ENCODE assay signal across 29 cellular contexts in genomic region chr22:44345872-44346271, GRCh38. TPM values are rescaled to one million over a fixed set of nuclear protein-coding genes. Genes with fewer than 3 reads are reported as not detected.
"Had no signal": no experiment of that assay in that cellular context is flagged by ENCODE, and none has a peak within 500 bp of the region (broad histone marks: within the 10 kb centered on the region; RNA-seq: fewer than 3 reads in every experiment).

No MANE protein-coding gene starts in this region.

- DNase-seq: natural killer cell; nucleus accumbens; ovary; posterior cingulate gyrus; psoas muscle; right lobe of liver; sigmoid colon; small intestine; stimulated activated CD4-positive, alpha-beta T cell treated with anti-CD3 and anti-CD28 coated beads, Interleukin-15, amount 100 ng/mL, for 24 hours; stimulated activated CD4-positive, alpha-beta T cell treated with anti-CD3 and anti-CD28 coated beads, Interleukin-2, amount 100 ng/mL, for 24 hours; stimulated activated CD4-positive, alpha-beta T cell treated with anti-CD3 and anti-CD28 coated beads, Interleukin-2, amount 100 ng/mL, for 48 hours; stimulated activated CD4-positive, alpha-beta T cell treated with anti-CD3 and anti-CD28 coated beads, Interleukin-4, amount 100 ng/mL, for 24 hours; stimulated activated naive B cell treated with anti-CD40 and anti-IgM and Interleukin-4, amounts not matched to agents 10 μg/mL and 1 μg/mL and 100 μg/mL, for 72 hours; stimulated activated naive CD4-positive, alpha-beta T cell treated with Interleukin-2 at 50 U/mL for 16 hours; stomach; thyroid gland; trophoblast cell; upper lobe of left lung had no signal

- H3K36me3 Mint-ChIP-seq: natural killer cell; neural progenitor cell; stimulated activated effector memory CD8-positive, alpha-beta T cell treated with anti-CD3 and anti-CD28 coated beads, Interleukin-12 subunit alpha, Interleukin-12 subunit beta, amount 100 ng/mL, for 72 hours; stimulated activated naive B cell treated with anti-CD40 and anti-IgM and Interleukin-4, amounts not matched to agents 10 μg/mL and 1 μg/mL and 100 μg/mL, for 72 hours had no signal

- H3K9me3 Mint-ChIP-seq: natural killer cell; nephron; neural progenitor cell; stimulated activated effector memory CD8-positive, alpha-beta T cell treated with anti-CD3 and anti-CD28 coated beads, Interleukin-12 subunit alpha, Interleukin-12 subunit beta, amount 100 ng/mL, for 72 hours; stimulated activated naive B cell treated with anti-CD40 and anti-IgM and Interleukin-4, amounts not matched to agents 10 μg/mL and 1 μg/mL and 100 μg/mL, for 72 hours; stimulated activated naive CD8-positive, alpha-beta T cell treated with anti-CD3 and anti-CD28 coated beads, Interleukin-15, Interleukin-2, amounts not matched to agents 100 ng/mL and 50 ng/mL, for 24 hours had no signal

- H3K4me3 Mint-ChIP-seq: natural killer cell; nephron; neural progenitor cell; stimulated activated effector memory CD8-positive, alpha-beta T cell treated with anti-CD3 and anti-CD28 coated beads, Interleukin-12 subunit alpha, Interleukin-12 subunit beta, amount 100 ng/mL, for 72 hours; stimulated activated naive B cell treated with anti-CD40 and anti-IgM and Interleukin-4, amounts not matched to agents 10 μg/mL and 1 μg/mL and 100 μg/mL, for 72 hours; stimulated activated naive CD8-positive, alpha-beta T cell treated with anti-CD3 and anti-CD28 coated beads, Interleukin-15, Interleukin-2, amounts not matched to agents 100 ng/mL and 50 ng/mL, for 24 hours had no signal

- H3K9me3 ChIP-seq: neutrophil, ovary, psoas muscle, right lobe of liver, sigmoid colon, stomach, thoracic aorta, thyroid gland, tibial nerve, upper lobe of left lung, vagina had no signal

- H3K4me1 Mint-ChIP-seq: natural killer cell; stimulated activated effector memory CD8-positive, alpha-beta T cell treated with anti-CD3 and anti-CD28 coated beads, Interleukin-12 subunit alpha, Interleukin-12 subunit beta, amount 100 ng/mL, for 72 hours; stimulated activated naive B cell treated with anti-CD40 and anti-IgM and Interleukin-4, amounts not matched to agents 10 μg/mL and 1 μg/mL and 100 μg/mL, for 72 hours had no signal

- ATAC-seq: natural killer cell; psoas muscle; right cardiac atrium; right lobe of liver; stimulated activated effector memory CD8-positive, alpha-beta T cell treated with anti-CD3 and anti-CD28 coated beads, Interleukin-12 subunit alpha, Interleukin-12 subunit beta, amount 100 ng/mL, for 72 hours; stimulated activated naive B cell treated with anti-CD40 and anti-IgM and Interleukin-4, amounts not matched to agents 10 μg/mL and 1 μg/mL and 100 μg/mL, for 72 hours had no signal

- H3K4me3 ChIP-seq: neural progenitor cell, ovary, psoas muscle, right lobe of liver, sigmoid colon, stomach, thoracic aorta, thyroid gland, tibial nerve, upper lobe of left lung, vagina had no signal

- H3K27me3 ChIP-seq: neural progenitor cell, ovary, right lobe of liver, sigmoid colon, thyroid gland, tibial nerve, upper lobe of left lung, vagina had no signal

- H3K4me2 ChIP-seq: neural progenitor cell had no signal

- H3K27ac ChIP-seq: neural progenitor cell, neutrophil, ovary, psoas muscle, right lobe of liver, sigmoid colon, stomach, thoracic aorta, thyroid gland, tibial nerve, upper lobe of left lung, vagina had no signal

- H3K27ac Mint-ChIP-seq: natural killer cell; nephron; neural progenitor cell; progenitor cell of endocrine pancreas; stimulated activated effector memory CD8-positive, alpha-beta T cell treated with anti-CD3 and anti-CD28 coated beads, Interleukin-12 subunit alpha, Interleukin-12 subunit beta, amount 100 ng/mL, for 72 hours; stimulated activated naive CD8-positive, alpha-beta T cell treated with anti-CD3 and anti-CD28 coated beads, Interleukin-15, Interleukin-2, amounts not matched to agents 100 ng/mL and 50 ng/mL, for 24 hours had no signal

- H3K9ac ChIP-seq: neural progenitor cell, parathyroid adenoma had no signal

- H3K36me3 ChIP-seq: neural progenitor cell, neutrophil, ovary, right lobe of liver, sigmoid colon, stomach, thoracic aorta, thyroid gland, tibial nerve, upper lobe of left lung, vagina had no signal

- H2AFZ ChIP-seq: neural progenitor cell, parathyroid adenoma had no signal

- H3K4me1 ChIP-seq: psoas muscle had no signal

RNA-seq across cellular contexts. Expression of gene SHISAL1, which starts 33.1 kb away (rescaled TPM):
- total RNA-seq: natural killer cell had no signal
